10 cellular contexts compared by ENCODE assay signal in genomic region chr1:16048573-16049189, GRCh38. TPM values are rescaled to one million over a fixed set of nuclear protein-coding genes. Genes with fewer than 3 reads are reported as not detected.
DNase-seq lines count a peak whose midpoint lies in the region; ATAC-seq and TF ChIP-seq lines count a peak whose summit lies in the region.
"Had no signal": no experiment of that assay in that cellular context is flagged by ENCODE, and none has a peak within 500 bp of the region (broad histone marks: within the 10 kb centered on the region; RNA-seq: fewer than 3 reads in every experiment).

No MANE protein-coding gene starts in this region.

- H3K4me1 ChIP-seq in Panc1 (ENCODE audit: control insufficient read depth, insufficient read depth, low read length) (no peaks in the 10 kb centered on the region), left lung (no peaks in the 10 kb centered on the region)

- POLR2A ChIA-PET in Panc1 (lab: Charles Lee): no interaction called here

- CTCF ChIA-PET in Panc1 (lab: Charles Lee): interaction anchor here (0.6 kb wide), 1 partner anchor 20 kb away, joined by 3 read pairs; no protein-coding TSS in a partner anchor

- no TSS peak for BruUV-seq in Panc1 (replicated peaks; lab: Mats Ljungman, UMichigan)

- DNase-seq in GM13977 (ENCODE audit: low spot score) (no peak), Panc1 (ENCODE audit: low read depth, low spot score) (no peak), chondrocyte (ENCODE audit: low spot score) (no peak), left lung (peak in 1 of 2 donors; percentile 69), DMS79 treated with DMSO at 0.1 percent for 48 hours (lab: John Stamatoyannopoulos, UW) (no peak)
- peak; percentile 13 to 40 for DNase-seq in stimulated activated CD8-positive, alpha-beta memory T cell treated with anti-CD3 and anti-CD28 coated beads, Interleukin-7, amount 100 ng/mL, for 4 hours (ENCODE audit: low read depth in 2 of 2)
- no peak for DNase-seq in activated T-helper 1 cell treated with anti-CD3 and anti-CD28 coated beads, Interleukin-12 subunit alpha, Interleukin-12 subunit beta, Interleukin-2, Interleukin-4 antibody, amounts not matched to agents 30 ng/mL and 10 ng/mL and 1 ng/mL, durations not matched to agents 14 hours and 24 hours and 36 hours (ENCODE audit: low spot score)

- H3K27ac ChIP-seq in Panc1 (ENCODE audit: low read length) (0 out of 2 replicates have a peak overlapping the region, but pooled peaks have one; percentile 29), left lung (no peak overlapping the region)

- in situ Hi-C loops in GM13977 (cut with MboI; ENCODE audit: low pct_unique_long_range_greater_than_20kb, low sequenced_read_pairs, unreplicated experiment) (no loop called here), Panc1 (cut with HindIII; ENCODE audit: low pct_unique_long_range_greater_than_20kb, low sequenced_read_pairs) (no loop called here)

- TF ChIP-seq CTCF in GM13977 (IDR thresholded peaks at IDR 0.05; ENCODE audit: extremely low read depth, insufficient read depth, missing control alignments) (peak; percentile 8), Panc1 (IDR thresholded peaks at IDR 0.05) (no peak; the same call in 1 of the 2 replicates), chondrocyte (IDR thresholded peaks at IDR 0.05) (peak; percentile 54), left lung (IDR thresholded peaks at IDR 0.05) (no peak)

- no peaks in the 10 kb centered on the region for H3K9me3 Mint-ChIP-seq in chondrocyte (ENCODE audit: low read depth)
- H3K9me3 Mint-ChIP-seq in activated T-helper 1 cell treated with anti-CD3 and anti-CD28 coated beads, Interleukin-12 subunit alpha, Interleukin-12 subunit beta, Interleukin-2, Interleukin-4 antibody, amounts not matched to agents 30 ng/mL and 10 ng/mL and 1 ng/mL, durations not matched to agents 14 hours and 24 hours and 36 hours: no peaks in the 10 kb centered on the region

- no peaks in the 10 kb centered on the region for H3K36me3 ChIP-seq in Panc1 (ENCODE audit: control insufficient read depth, insufficient read depth, low read length)
- H3K36me3 ChIP-seq in left lung: no peaks in the 10 kb centered on the region

- peak overlapping the region; percentile 30 to 45 for H3K4me3 ChIP-seq in Panc1 (ENCODE audit: low read depth in 2 of 2, low read length in 2 of 2)
- peak overlapping the region; percentile 26 to 35 for H3K4me3 ChIP-seq in left lung

- no peaks in the 10 kb centered on the region for H3K9me3 ChIP-seq in Panc1 (ENCODE audit: control insufficient read depth, insufficient read depth, low read depth, low read length)
- no peaks in the 10 kb centered on the region for H3K9me3 ChIP-seq in left lung

- H3K36me3 Mint-ChIP-seq in chondrocyte (ENCODE audit: low read depth): no peaks in the 10 kb centered on the region
- H3K36me3 Mint-ChIP-seq in activated T-helper 1 cell treated with anti-CD3 and anti-CD28 coated beads, Interleukin-12 subunit alpha, Interleukin-12 subunit beta, Interleukin-2, Interleukin-4 antibody, amounts not matched to agents 30 ng/mL and 10 ng/mL and 1 ng/mL, durations not matched to agents 14 hours and 24 hours and 36 hours (ENCODE audit: low read depth): no peaks in the 10 kb centered on the region

- intact Hi-C loops in Panc1 (cut with micrococcal nuclease; ENCODE audit: unreplicated experiment) (no loop called here), left lung (cut with DNase I) (no loop called here)
- intact Hi-C loops in activated T-helper 1 cell treated with anti-CD3 and anti-CD28 coated beads, Interleukin-12 subunit alpha, Interleukin-12 subunit beta, Interleukin-2, Interleukin-4 antibody, amounts not matched to agents 30 ng/mL and 10 ng/mL and 1 ng/mL, durations not matched to agents 14 hours and 24 hours and 36 hours (cut with micrococcal nuclease): no loop called here

- no peak overlapping the region for H3K27ac Mint-ChIP-seq in chondrocyte (ENCODE audit: unreplicated experiment)
- H3K27ac Mint-ChIP-seq in activated T-helper 1 cell treated with anti-CD3 and anti-CD28 coated beads, Interleukin-12 subunit alpha, Interleukin-12 subunit beta, Interleukin-2, Interleukin-4 antibody, amounts not matched to agents 30 ng/mL and 10 ng/mL and 1 ng/mL, durations not matched to agents 14 hours and 24 hours and 36 hours: no peak overlapping the region

- no peaks in the 10 kb centered on the region for H3K27me3 ChIP-seq in Panc1 (ENCODE audit: control insufficient read depth, insufficient read depth, low read length)
- H3K27me3 ChIP-seq in left lung: peaks cover 0 to 9% of the 10 kb centered on the region in 2 donors

- H3K4me1 Mint-ChIP-seq in chondrocyte (ENCODE audit: low read depth): no peaks in the 10 kb centered on the region
- no peaks in the 10 kb centered on the region for H3K4me1 Mint-ChIP-seq in activated T-helper 1 cell treated with anti-CD3 and anti-CD28 coated beads, Interleukin-12 subunit alpha, Interleukin-12 subunit beta, Interleukin-2, Interleukin-4 antibody, amounts not matched to agents 30 ng/mL and 10 ng/mL and 1 ng/mL, durations not matched to agents 14 hours and 24 hours and 36 hours (ENCODE audit: low read depth)

- peak overlapping the region; percentile 59 for H3K4me3 Mint-ChIP-seq in chondrocyte (ENCODE audit: unreplicated experiment)
- no peak overlapping the region for H3K4me3 Mint-ChIP-seq in activated T-helper 1 cell treated with anti-CD3 and anti-CD28 coated beads, Interleukin-12 subunit alpha, Interleukin-12 subunit beta, Interleukin-2, Interleukin-4 antibody, amounts not matched to agents 30 ng/mL and 10 ng/mL and 1 ng/mL, durations not matched to agents 14 hours and 24 hours and 36 hours

- ATAC-seq in Panc1 (peak; percentile 59), left lung (peak; percentile 91), HG02981 (IDR thresholded peaks at IDR 0.05; ENCODE audit: unreplicated experiment) (no peak)

- H3K27me3 Mint-ChIP-seq in chondrocyte (ENCODE audit: low read depth): no peaks in the 10 kb centered on the region
- H3K27me3 Mint-ChIP-seq in activated T-helper 1 cell treated with anti-CD3 and anti-CD28 coated beads, Interleukin-12 subunit alpha, Interleukin-12 subunit beta, Interleukin-2, Interleukin-4 antibody, amounts not matched to agents 30 ng/mL and 10 ng/mL and 1 ng/mL, durations not matched to agents 14 hours and 24 hours and 36 hours (ENCODE audit: insufficient read depth): peaks cover 13% of the 10 kb centered on the region

RNA-seq across cellular contexts. Expression of gene CLCNKB, which starts 5.1 kb away (rescaled TPM):
- total RNA-seq in Panc1 (2021; ENCODE audit: unreplicated experiment) (not detected), chondrocyte (0.57 to 0.69 TPM in 2 of 3 replicates, not detected in the other), left lung (1 to 10 TPM in 1 of 2 donors, not detected in 1; 1.1 TPM)
- polyA plus RNA-seq in Panc1 (2012; ENCODE audit: insufficient read length): not detected
- not detected in 2 replicates for total RNA-seq in activated T-helper 1 cell treated with anti-CD3 and anti-CD28 coated beads, Interleukin-12 subunit alpha, Interleukin-12 subunit beta, Interleukin-2, Interleukin-4 antibody, amounts not matched to agents 30 ng/mL and 10 ng/mL and 1 ng/mL, durations not matched to agents 14 hours and 24 hours and 36 hours
- total RNA-seq: LHCN-M2 had no signal

RNA-seq across cellular contexts. Expression of gene FAM131C, which starts 24.8 kb away (rescaled TPM):
- 3.4 TPM for total RNA-seq in Panc1 (2021; ENCODE audit: unreplicated experiment)
- polyA plus RNA-seq in Panc1 (2012; ENCODE audit: insufficient read length): 6.9 TPM
- 0.24 to 0.72 TPM (median 0.70 TPM) in 3 replicates for total RNA-seq in chondrocyte
- total RNA-seq in left lung: not detected
- 0.56 and 0.57 TPM in 2 replicates for total RNA-seq in activated T-helper 1 cell treated with anti-CD3 and anti-CD28 coated beads, Interleukin-12 subunit alpha, Interleukin-12 subunit beta, Interleukin-2, Interleukin-4 antibody, amounts not matched to agents 30 ng/mL and 10 ng/mL and 1 ng/mL, durations not matched to agents 14 hours and 24 hours and 36 hours

RNA-seq across cellular contexts. Expression of gene CLCNKA, which starts 26.8 kb away (rescaled TPM):
- total RNA-seq in Panc1 (2021; ENCODE audit: unreplicated experiment) (0.57 TPM), chondrocyte (0.12 to 0.31 TPM (median 0.21 TPM) in 3 replicates), left lung (under 1 TPM; 0.12 to 0.39 TPM)
- polyA plus RNA-seq in Panc1 (2012; ENCODE audit: insufficient read length): 0.63 TPM
- not detected in 2 replicates for total RNA-seq in activated T-helper 1 cell treated with anti-CD3 and anti-CD28 coated beads, Interleukin-12 subunit alpha, Interleukin-12 subunit beta, Interleukin-2, Interleukin-4 antibody, amounts not matched to agents 30 ng/mL and 10 ng/mL and 1 ng/mL, durations not matched to agents 14 hours and 24 hours and 36 hours
- total RNA-seq: LHCN-M2, pulmonary artery endothelial cell had no signal

RNA-seq across cellular contexts. Expression of gene HSPB7, which starts 30.8 kb away (rescaled TPM):
- total RNA-seq in Panc1 (2021; ENCODE audit: unreplicated experiment) (0.10 TPM), chondrocyte (61.2 to 160 TPM (median 160 TPM) in 3 replicates), left lung (10 to 100 TPM in 1 of 2 donors, 1 to 10 TPM in 1; 4.2 to 22.1 TPM)
- polyA plus RNA-seq in Panc1 (2012; ENCODE audit: insufficient read length): 0.17 TPM
- total RNA-seq in activated T-helper 1 cell treated with anti-CD3 and anti-CD28 coated beads, Interleukin-12 subunit alpha, Interleukin-12 subunit beta, Interleukin-2, Interleukin-4 antibody, amounts not matched to agents 30 ng/mL and 10 ng/mL and 1 ng/mL, durations not matched to agents 14 hours and 24 hours and 36 hours: not detected in 2 replicates
- total RNA-seq: pulmonary artery endothelial cell had no signal

RNA-seq across cellular contexts. Expression of gene SRARP, which starts 44.6 kb away (rescaled TPM):
- total RNA-seq in Panc1 (2021; ENCODE audit: unreplicated experiment): not detected
- polyA plus RNA-seq in Panc1 (2012; ENCODE audit: insufficient read length): not detected
- not detected in 3 replicates for total RNA-seq in chondrocyte
- total RNA-seq in left lung: not detected
- not detected in 2 replicates for total RNA-seq in activated T-helper 1 cell treated with anti-CD3 and anti-CD28 coated beads, Interleukin-12 subunit alpha, Interleukin-12 subunit beta, Interleukin-2, Interleukin-4 antibody, amounts not matched to agents 30 ng/mL and 10 ng/mL and 1 ng/mL, durations not matched to agents 14 hours and 24 hours and 36 hours
- total RNA-seq: LHCN-M2, pulmonary artery endothelial cell had no signal

Comparison
In these comparisons a context has a peak if more than half of its experiments do, and no peak if none do; other contexts are left out.
1. DNase-seq: peak in stimulated activated CD8-positive, alpha-beta memory T cell treated with anti-CD3 and anti-CD28 coated beads, Interleukin-7, amount 100 ng/mL, for 4 hours (2 of 2); none in GM13977 (single experiment), Panc1 (single experiment), chondrocyte (single experiment), activated T-helper 1 cell treated with anti-CD3 and anti-CD28 coated beads, Interleukin-12 subunit alpha, Interleukin-12 subunit beta, Interleukin-2, Interleukin-4 antibody, amounts not matched to agents 30 ng/mL and 10 ng/mL and 1 ng/mL, durations not matched to agents 14 hours and 24 hours and 36 hours (single experiment) and DMS79 treated with DMSO at 0.1 percent for 48 hours (single experiment).
2. CTCF ChIP-seq: peak in GM13977 (single experiment) and chondrocyte (single experiment); none in Panc1 (single experiment) and left lung (0 of 2).